In genomic region chr10:12782537-12782936, GRCh38 we compare ENCODE assay signal across 9 cellular contexts.
A peak's percentile ranks its signal among the peaks of the same experiment; 100 is the strongest.
DNase-seq lines count a peak whose midpoint lies in the region; ATAC-seq, FAIRE-seq and TF ChIP-seq lines count a peak whose summit lies in the region.
"Had no signal": no experiment of that assay in that cellular context is flagged by ENCODE, and none has a peak within 500 bp of the region (broad histone marks: within the 10 kb centered on the region; RNA-seq: fewer than 3 reads in every experiment).

No MANE protein-coding gene starts in this region.

- H3K4ac ChIP-seq in mesenchymal stem cell (ENCODE audit: low read depth in 1 of 2, low read length in 2 of 2): no peak overlapping the region

- no peaks in the 10 kb centered on the region for H3K27me3 ChIP-seq in brain microvascular endothelial cell (replicated peaks)
- no peaks in the 10 kb centered on the region for H3K27me3 ChIP-seq in mesenchymal stem cell (ENCODE audit: control insufficient read depth in 1 of 2, insufficient read depth in 1 of 2, low read length in 2 of 2)

- TF ChIP-seq CTCF in AG09309 (IDR thresholded peaks at IDR 0.05; ENCODE audit: control insufficient read depth, insufficient read depth, low read depth, low read length, missing control alignments) (peak; percentile 62), brain microvascular endothelial cell (IDR thresholded peaks at IDR 0.05; ENCODE audit: low read depth, low read length, missing control alignments) (peak; percentile 82)

- H4K8ac ChIP-seq in mesenchymal stem cell (ENCODE audit: low read length): peak overlapping the region; percentile 85

- H2BK12ac ChIP-seq in mesenchymal stem cell (ENCODE audit: low read length in 2 of 2): no peak overlapping the region

- H3K4me1 ChIP-seq in mesenchymal stem cell (ENCODE audit: control insufficient read depth, insufficient read depth, low read depth, low read length): no peaks in the 10 kb centered on the region

- WGBS in mesenchymal stem cell: 43% methylated on average over 8 of the region's 8 CpGs

- no peaks in the 10 kb centered on the region for H3K9me3 ChIP-seq in mesenchymal stem cell (ENCODE audit: control insufficient read depth, low read length)

- no peak overlapping the region for H4K91ac ChIP-seq in mesenchymal stem cell (ENCODE audit: low read length)

- in situ Hi-C loops in brain microvascular endothelial cell (cut with HindIII; ENCODE audit: low pct_ligation_motif_present, low sequenced_read_pairs): no loop called here

- no peak overlapping the region for H3K9ac ChIP-seq in mesenchymal stem cell (ENCODE audit: low read length)

- no peak overlapping the region for H2BK120ac ChIP-seq in mesenchymal stem cell (ENCODE audit: low read depth, low read length)

- H3K23ac ChIP-seq in mesenchymal stem cell (ENCODE audit: low read length in 2 of 2): no peak overlapping the region

- H3K18ac ChIP-seq in mesenchymal stem cell (ENCODE audit: low read depth in 1 of 2, low read length in 2 of 2): peak overlapping the region in 1 of 2 experiments; percentile 19

- H3K4me2 ChIP-seq in mesenchymal stem cell (ENCODE audit: low read length, poor library complexity, severe bottlenecking): no peak overlapping the region

- no peak overlapping the region for H2BK15ac ChIP-seq in mesenchymal stem cell (ENCODE audit: low read depth, poor library complexity, severe bottlenecking)

- H2AK5ac ChIP-seq in mesenchymal stem cell (ENCODE audit: low read length, severe bottlenecking): no peak overlapping the region

- no peak overlapping the region for H2AFZ ChIP-seq in mesenchymal stem cell (ENCODE audit: low read depth, low read length)

- H3K36me3 ChIP-seq in brain microvascular endothelial cell (replicated peaks): no peaks in the 10 kb centered on the region
- H3K36me3 ChIP-seq in mesenchymal stem cell (ENCODE audit: control insufficient read depth in 1 of 2, insufficient read depth in 2 of 2, low read depth in 1 of 2, low read length in 2 of 2): peaks cover 0 to 25% of the 10 kb centered on the region in 2 experiments

- H3K79me1 ChIP-seq in mesenchymal stem cell (replicated peaks; ENCODE audit: low read length, poor library complexity, severe bottlenecking): peaks cover 17% of the 10 kb centered on the region

- H3K4me3 ChIP-seq in AG09309 (ENCODE audit: control insufficient read depth, low read depth, low read length): no peak overlapping the region
- H3K4me3 ChIP-seq in brain microvascular endothelial cell (ENCODE audit: low read depth, low read length): no peak overlapping the region
- H3K4me3 ChIP-seq in mesenchymal stem cell (ENCODE audit: insufficient read depth in 1 of 2, low read depth in 1 of 2, low read length in 2 of 2): no peak overlapping the region

- no peak for ATAC-seq in GM21423 (IDR thresholded peaks at IDR 0.05; ENCODE audit: unreplicated experiment)
- ATAC-seq: effector memory CD8-positive, alpha-beta T cell had no signal

- H3K27ac ChIP-seq in brain microvascular endothelial cell (no peak overlapping the region), mesenchymal stem cell (ENCODE audit: low read length, poor library complexity, severe bottlenecking) (no peak overlapping the region)

- no peak for DNase-seq in AG09309 (ENCODE audit: low read depth)
- peak; percentile 34 for DNase-seq in GM19239 (ENCODE audit: insufficient read length, low spot score)
- peak; percentile 8 for DNase-seq in RCC 7860 (ENCODE audit: low spot score)
- peak; percentile 19 for DNase-seq in brain microvascular endothelial cell
- peak; percentile 54 for DNase-seq in mesenchymal stem cell
- DNase-seq in NCI-H510A (lab: John Stamatoyannopoulos, UW): no peak
- no peak for DNase-seq in mucosa of gallbladder (ENCODE audit: low spot score)

- FAIRE-seq in GM19239 (lab: Jason Lieb, UNC) (peak; percentile 63), RCC 7860 (lab: Jason Lieb, UNC) (no peak)

- H3K14ac ChIP-seq in mesenchymal stem cell (ENCODE audit: low read length in 2 of 2): no peak overlapping the region

- no peak overlapping the region for H2BK5ac ChIP-seq in mesenchymal stem cell (ENCODE audit: low read depth, low read length, poor library complexity, severe bottlenecking)

Comparison
In these comparisons a context has a peak if more than half of its experiments do, and no peak if none do; other contexts are left out.
1. DNase-seq: peak in GM19239 (single experiment), RCC 7860 (single experiment), brain microvascular endothelial cell (single experiment) and mesenchymal stem cell (single experiment); none in AG09309 (single experiment), NCI-H510A (single experiment) and mucosa of gallbladder (single experiment).